In genomic region chr6:159723259-159723658, GRCh38 we compare ENCODE assay signal across 1 cellular context.
TF ChIP-seq lines count a peak whose summit lies in the region.

No MANE protein-coding gene starts in this region.

TF ChIP-seq in HepG2, 621 proteins besides CTCF, POLR2A, EP300 and RAD21:
- TF ChIP-seq RBM22 (optimal IDR thresholded peaks at IDR 0.05; ENCODE audit: low read length) (peak; percentile 76), CEBPB (IDR thresholded peaks at IDR 0.05; ENCODE audit: borderline replicate concordance, low read depth, low read length) (no peak), ZNF549 (CRISPR knock-in tag; IDR thresholded peaks at IDR 0.05) (no peak), MYNN (CRISPR knock-in tag; IDR thresholded peaks at IDR 0.05; ENCODE audit: low read depth) (no peak), ZZZ3 (CRISPR knock-in tag; IDR thresholded peaks at IDR 0.05; ENCODE audit: borderline replicate concordance) (no peak), ARID2 (CRISPR knock-in tag; IDR thresholded peaks at IDR 0.05; ENCODE audit: borderline replicate concordance) (no peak), ZNF574 (CRISPR knock-in tag; IDR thresholded peaks at IDR 0.05) (no peak), ZNF800 (CRISPR knock-in tag; IDR thresholded peaks at IDR 0.05) (no peak), CC2D1A (CRISPR knock-in tag; IDR thresholded peaks at IDR 0.05) (no peak), HMGA1 (CRISPR knock-in tag; conservative IDR thresholded peaks at IDR 0.05) (no peak), SRSF4 (IDR thresholded peaks at IDR 0.05; ENCODE audit: low read depth, low read length, poor library complexity, severe bottlenecking) (no peak), GMEB2 (CRISPR knock-in tag; IDR thresholded peaks at IDR 0.05; ENCODE audit: low read depth) (no peak), POLR2G (IDR thresholded peaks at IDR 0.05; ENCODE audit: low read depth, low read length) (peak; percentile 31; the same call in 1 of the 2 replicates), RERE (CRISPR knock-in tag; IDR thresholded peaks at IDR 0.05; ENCODE audit: low read depth) (no peak), ZNF556 (CRISPR knock-in tag; IDR thresholded peaks at IDR 0.05; ENCODE audit: borderline replicate concordance) (0 out of 2 replicates have a peak, but pooled peaks have one; percentile 30), IRF2 (CRISPR knock-in tag; IDR thresholded peaks at IDR 0.05) (no peak), ZNF616 (CRISPR knock-in tag; IDR thresholded peaks at IDR 0.05; ENCODE audit: low read depth) (no peak), TFDP1 (CRISPR knock-in tag; IDR thresholded peaks at IDR 0.05; ENCODE audit: borderline replicate concordance) (no peak), ZNF605 (CRISPR knock-in tag; IDR thresholded peaks at IDR 0.05) (peak; percentile 75; the same call in 1 of the 2 replicates), ZNF567 (CRISPR knock-in tag; IDR thresholded peaks at IDR 0.05; ENCODE audit: borderline replicate concordance) (no peak)
TF ChIP-seq in HepG2: peak in this region for 4.
